Comparison of ENCODE assay signal across 12 cellular contexts in the genomic region with DNA sequence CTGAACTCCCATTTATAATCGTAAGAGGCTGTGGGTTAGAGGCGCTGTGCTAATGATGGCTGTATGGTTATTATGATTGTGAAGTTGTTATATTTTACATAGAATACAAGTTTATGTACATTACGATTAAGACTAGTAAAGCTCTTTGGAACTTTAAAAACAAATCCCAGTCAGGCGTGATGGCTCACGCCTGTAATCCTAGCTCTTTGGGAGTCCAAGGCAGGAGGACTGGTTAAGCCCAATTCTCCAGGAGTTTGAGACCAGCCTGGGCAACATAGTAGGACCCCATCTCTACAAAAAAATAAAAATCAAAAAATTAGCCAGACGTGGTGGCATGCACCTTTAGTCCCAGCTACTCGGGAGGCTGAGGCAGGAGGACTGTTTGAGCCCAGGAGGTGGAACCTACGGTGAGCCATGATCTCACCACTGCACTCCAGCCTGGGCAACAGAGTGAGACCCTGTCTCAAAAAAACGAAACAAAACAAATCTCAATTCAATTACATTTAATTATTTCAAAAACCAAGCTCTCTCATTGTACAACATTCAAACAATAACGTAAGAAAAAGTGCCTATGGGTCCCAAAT. TPM values are rescaled to one million over a fixed set of nuclear protein-coding genes. Genes with fewer than 3 reads are reported as not detected.
DNase-seq lines count a peak whose midpoint lies in the region; ATAC-seq and TF ChIP-seq lines count a peak whose summit lies in the region.
"Had no signal": no experiment of that assay in that cellular context is flagged by ENCODE, and none has a peak within 500 bp of the region (broad histone marks: within the 10 kb centered on the region; RNA-seq: fewer than 3 reads in every experiment).

No MANE protein-coding gene starts in this region.

- peak overlapping the region; percentile 85 for H3K4me3 Mint-ChIP-seq in activated T-helper 17 cell treated with anti-CD3 and anti-CD28 coated beads, Interleukin-2, amount 50 U/mL, for 72 hours
- H3K4me3 Mint-ChIP-seq in memory B cell (peak overlapping the region; percentile 75), osteocyte (ENCODE audit: unreplicated experiment) (no peak overlapping the region)

- intact Hi-C loops in dorsolateral prefrontal cortex (cut with DNase I), result no loop called here
- intact Hi-C loops in psoas muscle (cut with DNase I), result no loop called here

- peaks cover 36% of the 10 kb centered on the region for H3K4me1 Mint-ChIP-seq in activated T-helper 17 cell treated with anti-CD3 and anti-CD28 coated beads, Interleukin-2, amount 50 U/mL, for 72 hours
- H3K4me1 Mint-ChIP-seq in memory B cell (peaks cover 27% of the 10 kb centered on the region), osteocyte (ENCODE audit: unreplicated experiment) (peaks cover 8% of the 10 kb centered on the region)

- peak overlapping the region in 9 of 11 experiments; percentile 59 to 76 (median 66); a peak in 17 of 22 replicates for H3K4me2 ChIP-seq in BLaER1 treated with 17β-estradiol and CSF1 and Interleukin-3, amounts not matched to agents 10 nM and 100 nM
- H3K4me2 ChIP-seq in GM23248 (ENCODE audit: unreplicated experiment), result peak overlapping the region; percentile 67

- no peaks in the 10 kb centered on the region for H3K9me2 ChIP-seq in GM23248 (ENCODE audit: insufficient read depth)

- H3K27ac ChIP-seq in BLaER1 treated with 17β-estradiol and CSF1 and Interleukin-3, amounts not matched to agents 10 nM and 100 nM, result peak overlapping the region in 8 of 11 experiments; percentile 19 to 75 (median 46); a peak in 11 of 22 replicates
- H3K27ac ChIP-seq in GM23248 (peak overlapping the region; percentile 88), dorsolateral prefrontal cortex (no peak overlapping the region), psoas muscle (no peak overlapping the region)
- H3K27ac ChIP-seq: esophagus muscularis mucosa had no signal

- in situ Hi-C loops in GM23248 (cut with MboI), result no loop called here

- TF ChIP-seq CTCF in dorsolateral prefrontal cortex (IDR thresholded peaks at IDR 0.05 in 54 of 56, conservative IDR thresholded peaks at IDR 0.05 in 2 of 56; ENCODE audit: low read depth in 1 of 56, partially characterized antibody in 56 of 56) (no peak), osteocyte (IDR thresholded peaks at IDR 0.05) (no peak), psoas muscle (IDR thresholded peaks at IDR 0.05) (no peak)

- H3K4me1 ChIP-seq in BLaER1 treated with 17β-estradiol and CSF1 and Interleukin-3, amounts not matched to agents 10 nM and 100 nM, result peaks cover 26 to 52% (median 39%) of the 10 kb centered on the region in 10 experiments
- peaks cover 35% of the 10 kb centered on the region for H3K4me1 ChIP-seq in GM23248 (ENCODE audit: insufficient read depth)
- no peaks in the 10 kb centered on the region for H3K4me1 ChIP-seq in psoas muscle
- H3K4me1 ChIP-seq: esophagus muscularis mucosa had no signal

- no peaks in the 10 kb centered on the region; a peak in 2 of 22 replicates for H4K20me1 ChIP-seq in BLaER1 treated with 17β-estradiol and CSF1 and Interleukin-3, amounts not matched to agents 10 nM and 100 nM
- no peaks in the 10 kb centered on the region for H4K20me1 ChIP-seq in GM23248 (ENCODE audit: insufficient read depth)

- WGBS in GM23248 (ENCODE audit: low coverage in 1 of 2, low lambda C conversion rate in 2 of 2, missing lambda C conversion rate in 2 of 2), 2 experiments, result 85 to 87% methylated on average over 10 of the region's 10 CpGs
- 83% methylated on average over 10 of the region's 10 CpGs for WGBS in psoas muscle, 3 donors

- H3K4me3 ChIP-seq in BLaER1 treated with 17β-estradiol and CSF1 and Interleukin-3, amounts not matched to agents 10 nM and 100 nM, result no peak overlapping the region
- H3K4me3 ChIP-seq in GM23248, result no peak overlapping the region
- H3K4me3 ChIP-seq in dorsolateral prefrontal cortex, result no peak overlapping the region
- no peak overlapping the region for H3K4me3 ChIP-seq in psoas muscle
- H3K4me3 ChIP-seq: esophagus muscularis mucosa, lung had no signal

- peaks cover 25% of the 10 kb centered on the region for H3F3A ChIP-seq in GM23248 (ENCODE audit: insufficient read depth)

- H3K9me3 Mint-ChIP-seq in activated T-helper 17 cell treated with anti-CD3 and anti-CD28 coated beads, Interleukin-2, amount 50 U/mL, for 72 hours, result no peaks in the 10 kb centered on the region
- H3K9me3 Mint-ChIP-seq in memory B cell (no peaks in the 10 kb centered on the region), osteocyte (ENCODE audit: unreplicated experiment) (no peaks in the 10 kb centered on the region)

- H3K27me3 Mint-ChIP-seq in activated T-helper 17 cell treated with anti-CD3 and anti-CD28 coated beads, Interleukin-2, amount 50 U/mL, for 72 hours, result no peaks in the 10 kb centered on the region
- H3K27me3 Mint-ChIP-seq in memory B cell (no peaks in the 10 kb centered on the region), osteocyte (ENCODE audit: unreplicated experiment) (no peaks in the 10 kb centered on the region)

- no peaks in the 10 kb centered on the region for H3K9me3 ChIP-seq in BLaER1 treated with 17β-estradiol and CSF1 and Interleukin-3, amounts not matched to agents 10 nM and 100 nM (replicated peaks in 1 of 11)
- H3K9me3 ChIP-seq in GM23248 (ENCODE audit: low read depth), result no peaks in the 10 kb centered on the region
- no peaks in the 10 kb centered on the region for H3K9me3 ChIP-seq in psoas muscle
- H3K9me3 ChIP-seq: esophagus muscularis mucosa had no signal

- H3K79me2 ChIP-seq in GM23248 (ENCODE audit: insufficient read depth), result no peaks in the 10 kb centered on the region

- no peaks in the 10 kb centered on the region for H3K27me3 ChIP-seq in BLaER1 treated with 17β-estradiol and CSF1 and Interleukin-3, amounts not matched to agents 10 nM and 100 nM
- no peaks in the 10 kb centered on the region for H3K27me3 ChIP-seq in GM23248 (replicated peaks; ENCODE audit: insufficient read depth)
- H3K27me3 ChIP-seq in dorsolateral prefrontal cortex, result no peaks in the 10 kb centered on the region
- no peaks in the 10 kb centered on the region for H3K27me3 ChIP-seq in psoas muscle (ENCODE audit: insufficient read depth in 3 of 3, low read length in 2 of 3)
- H3K27me3 ChIP-seq: esophagus muscularis mucosa had no signal

- H2AFZ ChIP-seq in GM23248, result peak overlapping the region; percentile 70

- ATAC-seq in activated T-helper 17 cell treated with anti-CD3 and anti-CD28 coated beads, Interleukin-2, amount 50 U/mL, for 72 hours (replicated peaks), result no peak
- ATAC-seq in memory B cell (ENCODE audit: low read depth) (no peak), psoas muscle (no peak)

- peak overlapping the region in 4 of 11 experiments; percentile 1 to 53 (median 39); a peak in 5 of 22 replicates for H3K9ac ChIP-seq in BLaER1 treated with 17β-estradiol and CSF1 and Interleukin-3, amounts not matched to agents 10 nM and 100 nM
- 0 out of 2 replicates have a peak overlapping the region, but pooled peaks have one; percentile 53 for H3K9ac ChIP-seq in GM23248

- H3K36me3 Mint-ChIP-seq in activated T-helper 17 cell treated with anti-CD3 and anti-CD28 coated beads, Interleukin-2, amount 50 U/mL, for 72 hours (ENCODE audit: low read depth), result peaks cover 43% of the 10 kb centered on the region
- H3K36me3 Mint-ChIP-seq in memory B cell, result peaks cover 2% of the 10 kb centered on the region
- H3K36me3 Mint-ChIP-seq in osteocyte (ENCODE audit: unreplicated experiment), result peaks cover 3% of the 10 kb centered on the region

- DNase-seq in GM23248 (no peak), memory B cell (ENCODE audit: low spot score in 2 of 2) (no peak), dorsolateral prefrontal cortex (no peak), osteocyte (ENCODE audit: extremely low spot score, unreplicated experiment) (no peak), cortex of kidney (lab: John Stamatoyannopoulos, UW) (no peak), psoas muscle (no peak)
- DNase-seq: NCI-H146, NCI-H82 had no signal

- peak overlapping the region; percentile 95 for H3K27ac Mint-ChIP-seq in activated T-helper 17 cell treated with anti-CD3 and anti-CD28 coated beads, Interleukin-2, amount 50 U/mL, for 72 hours
- peak overlapping the region; percentile 91 for H3K27ac Mint-ChIP-seq in memory B cell
- H3K27ac Mint-ChIP-seq in osteocyte (ENCODE audit: unreplicated experiment), result no peak overlapping the region

- 0 out of 22 replicates have a peak, but pooled peaks cover 0 to 3% (median 0%) of the 10 kb centered on the region in 11 experiments for H3K36me3 ChIP-seq in BLaER1 treated with 17β-estradiol and CSF1 and Interleukin-3, amounts not matched to agents 10 nM and 100 nM
- H3K36me3 ChIP-seq in GM23248 (ENCODE audit: low read depth) (no peaks in the 10 kb centered on the region), psoas muscle (ENCODE audit: insufficient read depth in 1 of 2, low read depth in 1 of 2) (no peaks in the 10 kb centered on the region)
- H3K36me3 ChIP-seq: esophagus muscularis mucosa had no signal

RNA-seq across cellular contexts. Expression of gene KCMF1, which starts 23.9 kb away (rescaled TPM):
- 87.2 and 131 TPM in 2 replicates for total RNA-seq in GM23248 (2014; rRNA removed; shearing (Covaris generic))
- polyA plus RNA-seq in GM23248 (2016; fragmentation: Nextera tagmentation; extraction: Ambion mirVana), result 52.5 and 54.3 TPM in 2 replicates
- 100 to 1,000 TPM in 1 of 2 donors, 10 to 100 TPM in 1; 77.3 to 108 TPM for total RNA-seq in activated T-helper 17 cell treated with anti-CD3 and anti-CD28 coated beads, Interleukin-2, amount 50 U/mL, for 72 hours
- 10 to 100 TPM; 43.1 to 97.7 (median 72.5) TPM for total RNA-seq in dorsolateral prefrontal cortex
- total RNA-seq in osteocyte, result 67.2 and 73.2 TPM in 2 replicates
- total RNA-seq in psoas muscle, result 100 to 1,000 TPM in 3 of 4 donors, 10 to 100 TPM in 1; 89.0 to 197 (median 153) TPM
- 100 to 1,000 TPM in 1 of 3 donors, 10 to 100 TPM in 2; 74.6 to 374 (median 97.3) TPM for polyA plus RNA-seq in psoas muscle

RNA-seq across cellular contexts. Expression of gene TMSB10, which starts 41.6 kb away (rescaled TPM):
- 3,621 and 4,663 TPM in 2 replicates for total RNA-seq in GM23248 (2014; rRNA removed; shearing (Covaris generic))
- 6,241 and 6,275 TPM in 2 replicates for polyA plus RNA-seq in GM23248 (2016; fragmentation: Nextera tagmentation; extraction: Ambion mirVana)
- total RNA-seq in activated T-helper 17 cell treated with anti-CD3 and anti-CD28 coated beads, Interleukin-2, amount 50 U/mL, for 72 hours, result 1,000 to 10,000 TPM; 2,616 to 3,068 TPM
- 1,000 to 10,000 TPM in 44 of 120 experiments, 100 to 1,000 TPM in 76; 441 to 1,542 (median 928) TPM for total RNA-seq in dorsolateral prefrontal cortex
- 2,436 and 2,534 TPM in 2 replicates for total RNA-seq in osteocyte
- 100 to 1,000 TPM; 181 to 306 (median 239) TPM for total RNA-seq in psoas muscle
- polyA plus RNA-seq in psoas muscle, result 100 to 1,000 TPM; 223 to 849 (median 317) TPM

Comparison
In these comparisons a context has a peak if more than half of its experiments do, and no peak if none do; other contexts are left out.
1. H3K27ac ChIP-seq: peak in BLaER1 treated with 17β-estradiol and CSF1 and Interleukin-3, amounts not matched to agents 10 nM and 100 nM (8 of 11) and GM23248 (single experiment); none in dorsolateral prefrontal cortex (0 of 59) and psoas muscle (single experiment).